8 cellular contexts compared by ENCODE assay signal in the genomic region with DNA sequence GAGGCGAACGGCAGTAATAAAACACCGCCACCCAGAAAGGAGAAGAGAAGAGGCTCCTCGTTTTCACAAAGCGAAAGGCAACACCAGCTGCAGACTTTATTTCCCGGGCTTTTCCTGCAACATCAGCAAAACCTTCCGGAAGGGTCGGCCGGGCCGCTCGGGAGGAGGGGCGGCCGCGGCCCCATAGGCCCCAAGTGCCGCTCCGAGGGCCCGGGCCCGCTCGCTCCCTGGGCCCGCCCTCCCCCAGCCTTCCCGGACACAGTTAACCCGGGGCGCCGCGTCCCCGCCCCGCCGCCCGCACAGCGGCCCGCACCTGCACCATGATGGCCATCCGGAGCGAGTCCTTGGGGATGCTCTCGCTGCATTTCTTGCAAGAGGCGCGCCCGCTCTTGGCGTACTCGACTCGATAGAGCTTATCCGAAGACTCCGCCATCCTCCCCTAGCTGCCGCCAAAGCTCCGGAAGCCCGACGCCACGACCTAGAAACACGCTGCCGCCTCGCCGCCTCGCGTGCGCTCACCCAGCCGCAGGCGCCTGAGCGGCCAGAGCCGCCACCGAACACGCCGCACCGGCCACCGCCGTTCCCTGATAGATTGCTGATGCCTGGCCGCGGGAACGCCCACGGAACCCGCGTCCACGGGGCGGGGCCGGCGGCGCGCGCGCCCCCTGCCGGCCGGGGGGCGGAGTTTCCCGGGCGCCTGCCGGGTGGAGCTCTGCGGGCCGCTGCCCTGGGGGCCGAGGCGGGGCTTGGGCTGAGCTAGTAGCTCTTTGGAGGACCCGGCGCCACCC. TPM values are rescaled to one million over a fixed set of nuclear protein-coding genes. Genes with fewer than 3 reads are reported as not detected.
DNase-seq lines count a peak whose midpoint lies in the region; ATAC-seq and TF ChIP-seq lines count a peak whose summit lies in the region.

A gene (minus strand): TSS at position 597 of the 788 bp plus-strand sequence. CDS start 164 bp downstream, at position 433.

- H3K4me1 Mint-ChIP-seq in CD4-positive, alpha-beta T cell (ENCODE audit: low read depth) = peaks cover 55% of the 10 kb centered on the region

- peak; percentile 75 to 90 (median 84) for DNase-seq in CD4-positive, alpha-beta T cell
- DNase-seq in NCI-H774 (lab: John Stamatoyannopoulos, UW) (peak; percentile 93), dermis blood vessel endothelial cell (peak; percentile 86), right lobe of liver (peak; percentile 90 to 92 (median 91))
- peak; percentile 77 to 80 for DNase-seq in activated CD4-positive, alpha-beta T cell treated with anti-CD3 and anti-CD28 coated beads, Interleukin-2, amount 50 U/mL, for 4 hours
- peak; percentile 83 to 84 for DNase-seq in stimulated activated CD4-positive, alpha-beta T cell treated with anti-CD3 and anti-CD28 coated beads, Interleukin-4, amount 100 ng/mL, for 4 hours

- peak within 1 kb of the TSS; percentile 94 for H3K27ac Mint-ChIP-seq in CD4-positive, alpha-beta T cell

- CTCF ChIA-PET in CD4-positive, alpha-beta T cell (lab: Charles Lee) = interaction anchor here (0.6 to 3.1 kb wide), 27 partner anchors 8 to 532 kb away, joined by 3 to 42 read pairs (median 4); a partner anchor contains a TSS

- TF ChIP-seq CTCF in CD4-positive, alpha-beta T cell (IDR thresholded peaks at IDR 0.05) = peak; percentile 69
- peak; percentile 83 to 98 (median 87) for TF ChIP-seq CTCF in right lobe of liver (IDR thresholded peaks at IDR 0.05)

- POLR2A ChIA-PET in CD4-positive, alpha-beta T cell (lab: Charles Lee) = interaction anchor here (0.6 to 6.3 kb wide), 33 partner anchors 9 to 1674 kb away, joined by 3 to 102 read pairs (median 4); a partner anchor contains a TSS

- H3K4me3 ChIP-seq in right lobe of liver = peak within 1 kb of the TSS; percentile 75 to 94 (median 88)

- H3K36me3 Mint-ChIP-seq in CD4-positive, alpha-beta T cell (ENCODE audit: low read depth) = peaks cover 37% of the 10 kb centered on the region

- no peaks in the 10 kb centered on the region for H3K36me3 ChIP-seq in right lobe of liver

- H3K4me1 ChIP-seq in right lobe of liver = peaks cover 0 to 32% (median 11%) of the 10 kb centered on the region in 4 donors

- H3K4me3 Mint-ChIP-seq in CD4-positive, alpha-beta T cell = peak within 1 kb of the TSS; percentile 98

- WGBS in right lobe of liver (ENCODE audit: insufficient coverage, low coverage, low lambda C conversion rate, missing lambda C conversion rate) = 0% methylated on average over 25 of the region's 90 CpGs

- TF ChIP-seq POLR2A in right lobe of liver (IDR thresholded peaks at IDR 0.05) = peak; percentile 86

- H3K9me3 ChIP-seq in CD4-positive, alpha-beta T cell (ENCODE audit: control insufficient read depth, low read length) = no peaks in the 10 kb centered on the region
- H3K9me3 ChIP-seq in right lobe of liver = no peaks in the 10 kb centered on the region

- intact Hi-C loops in CD4-positive, alpha-beta T cell (cut with DNase I, micrococcal nuclease) = loop anchor here (2.0 to 10.0 kb wide), 5 partner anchors 17 to 405 kb away; a partner anchor contains a TSS
- intact Hi-C loops in right lobe of liver (cut with DNase I) = no loop called here

- peak; percentile 82 for ATAC-seq in CD4-positive, alpha-beta T cell (ENCODE audit: poor library complexity)
- ATAC-seq in GM19395 (IDR thresholded peaks at IDR 0.05; ENCODE audit: unreplicated experiment) (peak; percentile 75), HG03558 (IDR thresholded peaks at IDR 0.05; ENCODE audit: extremely low read depth, unreplicated experiment) (peak; percentile 49), right lobe of liver (peak; percentile 85 to 94 (median 92))

- no peaks in the 10 kb centered on the region for H3K27me3 Mint-ChIP-seq in CD4-positive, alpha-beta T cell

- H3K27me3 ChIP-seq in CD4-positive, alpha-beta T cell (ENCODE audit: control insufficient read depth, insufficient read depth, low read length) = no peaks in the 10 kb centered on the region
- H3K27me3 ChIP-seq in right lobe of liver = no peaks in the 10 kb centered on the region

- H3K27ac ChIP-seq in CD4-positive, alpha-beta T cell (ENCODE audit: low read depth, low read length) = peak within 1 kb of the TSS; percentile 48
- peak within 1 kb of the TSS; percentile 58 to 66 (median 58) for H3K27ac ChIP-seq in right lobe of liver

- H3K9me3 Mint-ChIP-seq in CD4-positive, alpha-beta T cell = no peaks in the 10 kb centered on the region

RNA-seq across cellular contexts. Expression of the gene that starts here (rescaled TPM):
- 10 to 100 TPM; 59.3 to 63.6 TPM for total RNA-seq in CD4-positive, alpha-beta T cell
- 126 and 190 TPM in 2 replicates for total RNA-seq in dermis blood vessel endothelial cell
- 10 to 100 TPM; 38.2 to 74.3 (median 60.1) TPM for total RNA-seq in right lobe of liver

Comparison
In these comparisons a context has a peak if more than half of its experiments do, and no peak if none do; other contexts are left out.
1. Peak in every context shown above with its lines: DNase-seq, ATAC-seq, H3K4me3 ChIP-seq and H3K27ac ChIP-seq.
2. intact Hi-C loops: an anchor here in CD4-positive, alpha-beta T cell (2.0 to 10.0 kb wide); none called in right lobe of liver.